40 cellular contexts compared by ENCODE assay signal in genomic region chr20:45400346-45401031, GRCh38. TPM values are rescaled to one million over a fixed set of nuclear protein-coding genes. Genes with fewer than 3 reads are reported as not detected.
"Had no signal": no experiment of that assay in that cellular context is flagged by ENCODE, and none has a peak within 500 bp of the region (broad histone marks: within the 10 kb centered on the region; RNA-seq: fewer than 3 reads in every experiment).

No MANE protein-coding gene starts in this region.

- H3K27ac Mint-ChIP-seq: activated B cell treated with CpG ODN at 0.5 μM for 24 hours; activated CD4-positive, alpha-beta memory T cell treated with anti-CD3 and anti-CD28 coated beads for 36 hours; activated CD8-positive, alpha-beta memory T cell treated with anti-CD3 and anti-CD28 coated beads, Interleukin-2, amount 10 ng/mL, durations not matched to agents 7 days and 5 days; activated naive CD4-positive, alpha-beta T cell treated with anti-CD3 and anti-CD28 coated beads, Interleukin-2, amount 50 U/mL, for 72 hours had no signal

- H3K36me3 ChIP-seq: adrenal gland had no signal

- H3K27ac ChIP-seq: adrenal gland, body of pancreas, PC-9, RWPE1, VCaP had no signal

- H3K4me2 ChIP-seq: PC-9 had no signal

- H3K27me3 ChIP-seq: adrenal gland, body of pancreas had no signal

- DNase-seq: activated B cell treated with CpG ODN at 0.5 μM for 24 hours; activated CD4-positive, alpha-beta memory T cell treated with anti-CD3 and anti-CD28 coated beads for 36 hours; activated CD4-positive, alpha-beta T cell treated with anti-CD3 and anti-CD28 coated beads for 4 hours; activated CD4-positive, alpha-beta T cell treated with anti-CD3 and anti-CD28 coated beads, Interleukin-2, amount 50 U/mL, for 1 hour; activated CD4-positive, CD25-positive, alpha-beta regulatory T cell treated with anti-CD3 and anti-CD28 coated beads, Interleukin-2, amount 50 U/mL, for 72 hours; activated CD8-positive, alpha-beta memory T cell treated with anti-CD3 and anti-CD28 coated beads for 24 hours; activated CD8-positive, alpha-beta memory T cell treated with anti-CD3 and anti-CD28 coated beads, Interleukin-2, amount 10 ng/mL, durations not matched to agents 7 days and 5 days; activated CD8-positive, alpha-beta memory T cell treated with anti-CD3 and anti-CD28 coated beads, Interleukin-2, amount 50 U/mL, for 48 hours; activated effector memory CD4-positive, alpha-beta T cell treated with Interleukin-2 at 50 U/mL for 16 hours; activated naive CD4-positive, alpha-beta T cell; activated T-cell treated with anti-CD3 and anti-CD28 coated beads, Interleukin-2, amount 50 U/mL, for 48 hours; adrenal gland; body of pancreas; caudate nucleus; cerebellar nuclear complex; cortex of kidney; MM.1S; MV-4-11; NCI-H1092; NCI-H1436 treated with DMSO at 0.1 percent for 48 hours; NCI-H187; NCI-H2029 treated with DMSO at 0.1 percent for 48 hours; NCI-H2107; NCI-H2171; NCI-H510A; NCI-H526; NCI-H748 treated with DMSO at 0.1 percent for 48 hours; PC-9; Right ventricle myocardium superior; SW 1271; T-helper 1 cell; T-helper 2 cell; T-helper 9 cell had no signal

- H2AFZ ChIP-seq: PC-9 had no signal

- ATAC-seq: activated CD8-positive, alpha-beta memory T cell treated with anti-CD3 and anti-CD28 coated beads, Interleukin-2, amount 10 ng/mL, durations not matched to agents 7 days and 5 days; body of pancreas had no signal

- H3K27me3 Mint-ChIP-seq: activated B cell treated with CpG ODN at 0.5 μM for 24 hours had no signal

- FAIRE-seq: astrocyte, bronchial epithelial cell, RCC 7860 had no signal

- H3K4me3 ChIP-seq: adrenal gland, body of pancreas, PC-9 had no signal

- H3K4me3 Mint-ChIP-seq: activated B cell treated with CpG ODN at 0.5 μM for 24 hours; activated CD4-positive, alpha-beta memory T cell treated with anti-CD3 and anti-CD28 coated beads for 36 hours; activated CD8-positive, alpha-beta memory T cell treated with anti-CD3 and anti-CD28 coated beads, Interleukin-2, amount 10 ng/mL, durations not matched to agents 7 days and 5 days had no signal

RNA-seq across cellular contexts. Expression of gene TP53TG5, which starts 22.4 kb away (rescaled TPM):
- total RNA-seq: activated B cell treated with CpG ODN at 0.5 μM for 24 hours, astrocyte, body of pancreas, bronchial epithelial cell, OCI-LY7, PC-9 had no signal

RNA-seq across cellular contexts. Expression of gene SDC4, which starts 52.3 kb away (rescaled TPM):
- total RNA-seq: activated B cell treated with CpG ODN at 0.5 μM for 24 hours, OCI-LY7 had no signal
